9 cellular contexts compared by ENCODE assay signal in the genomic region with DNA sequence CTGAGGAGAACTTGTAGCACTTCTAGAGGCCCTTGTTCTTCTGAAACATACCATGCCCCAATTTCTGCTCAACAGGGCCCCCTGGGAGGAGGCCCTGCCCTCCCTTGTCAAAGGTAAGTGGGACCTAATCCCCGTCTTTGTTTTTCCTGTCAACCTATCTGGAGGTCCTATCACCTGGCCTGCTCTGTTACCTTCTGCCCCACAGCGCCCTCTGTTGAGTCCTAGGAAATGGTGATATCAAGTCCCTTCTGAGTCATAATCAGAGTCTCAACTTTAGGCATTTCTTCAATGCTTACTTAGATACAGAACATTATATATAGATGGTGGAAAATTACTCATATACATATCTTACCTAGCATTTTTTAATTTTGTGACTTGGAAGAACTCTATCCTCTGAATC. TPM values are rescaled to one million over a fixed set of nuclear protein-coding genes. Genes with fewer than 3 reads are reported as not detected.
DNase-seq lines count a peak whose midpoint lies in the region; ATAC-seq and TF ChIP-seq lines count a peak whose summit lies in the region.
"Had no signal": no experiment of that assay in that cellular context is flagged by ENCODE, and none has a peak within 500 bp of the region (broad histone marks: within the 10 kb centered on the region; RNA-seq: fewer than 3 reads in every experiment).

No MANE protein-coding gene starts in this region.

- H3K4me3 Mint-ChIP-seq in activated T-cell treated with anti-CD3 and anti-CD28 coated beads, Interleukin-2, amount 50 U/mL, for 72 hours, result no peak overlapping the region

- no peaks in the 10 kb centered on the region for H3K27me3 Mint-ChIP-seq in activated T-cell treated with anti-CD3 and anti-CD28 coated beads, Interleukin-2, amount 50 U/mL, for 72 hours (ENCODE audit: low read depth)

- no peak overlapping the region for H3K27ac Mint-ChIP-seq in activated T-cell treated with anti-CD3 and anti-CD28 coated beads, Interleukin-2, amount 50 U/mL, for 72 hours

- H3K4me1 Mint-ChIP-seq in activated T-cell treated with anti-CD3 and anti-CD28 coated beads, Interleukin-2, amount 50 U/mL, for 72 hours (ENCODE audit: low read depth), result no peaks in the 10 kb centered on the region

- no peak for TF ChIP-seq CTCF in foreskin fibroblast (IDR thresholded peaks at IDR 0.05; ENCODE audit: low read depth, low read length)

- DNase-seq in activated T-cell treated with anti-CD3 and anti-CD28 coated beads, Interleukin-2, amount 50 U/mL, for 72 hours, result peak; percentile 24 to 37
- DNase-seq in activated T-cell treated with anti-CD3 and anti-CD28 coated beads, Interleukin-2, amount 50 U/mL, for 1 hour, result no peak
- DNase-seq in UCSD-AML1 (lab: John Stamatoyannopoulos, UW; ENCODE audit: unreplicated experiment) (peak; percentile 15), OCI-M2 (lab: John Stamatoyannopoulos, UW; ENCODE audit: unreplicated experiment) (no peak), NCI-H524 treated with DMSO at 0.1 percent for 48 hours (lab: John Stamatoyannopoulos, UW) (no peak), foreskin fibroblast (no peak)
- DNase-seq in stimulated activated CD8-positive, alpha-beta memory T cell treated with anti-CD3 and anti-CD28 coated beads, Interleukin-7, amount 100 ng/mL, for 48 hours (ENCODE audit: extremely low read depth in 1 of 2, low read depth in 1 of 2), result peak; percentile 0 to 13

- H3K9me3 Mint-ChIP-seq in activated T-cell treated with anti-CD3 and anti-CD28 coated beads, Interleukin-2, amount 50 U/mL, for 72 hours, result no peaks in the 10 kb centered on the region

- ATAC-seq in activated T-cell treated with anti-CD3 and anti-CD28 coated beads, Interleukin-2, amount 50 U/mL, for 72 hours (replicated peaks in 1 of 2), result peak; percentile 32 to 71
- peak; percentile 54 for ATAC-seq in HG02763 (IDR thresholded peaks at IDR 0.05; ENCODE audit: unreplicated experiment)

- H3K36me3 Mint-ChIP-seq in activated T-cell treated with anti-CD3 and anti-CD28 coated beads, Interleukin-2, amount 50 U/mL, for 72 hours (ENCODE audit: insufficient read depth in 2 of 2), result no peaks in the 10 kb centered on the region

- no peak overlapping the region for H3K4me3 ChIP-seq in foreskin fibroblast (ENCODE audit: low read depth in 1 of 2, low read length in 2 of 2)
- H3K4me3 ChIP-seq: vagina had no signal

RNA-seq across cellular contexts. Expression of gene FCRL4, which starts 28.2 kb away (rescaled TPM):
- not detected for total RNA-seq in activated T-cell treated with anti-CD3 and anti-CD28 coated beads, Interleukin-2, amount 50 U/mL, for 72 hours
- total RNA-seq: vagina had no signal

Comparison
In these comparisons a context has a peak if more than half of its experiments do, and no peak if none do; other contexts are left out.
1. DNase-seq: peak in activated T-cell treated with anti-CD3 and anti-CD28 coated beads, Interleukin-2, amount 50 U/mL, for 72 hours (2 of 2), UCSD-AML1 (single experiment) and stimulated activated CD8-positive, alpha-beta memory T cell treated with anti-CD3 and anti-CD28 coated beads, Interleukin-7, amount 100 ng/mL, for 48 hours (2 of 2); none in activated T-cell treated with anti-CD3 and anti-CD28 coated beads, Interleukin-2, amount 50 U/mL, for 1 hour (single experiment), OCI-M2 (single experiment), NCI-H524 treated with DMSO at 0.1 percent for 48 hours (single experiment) and foreskin fibroblast (0 of 2).